In the genomic region with DNA sequence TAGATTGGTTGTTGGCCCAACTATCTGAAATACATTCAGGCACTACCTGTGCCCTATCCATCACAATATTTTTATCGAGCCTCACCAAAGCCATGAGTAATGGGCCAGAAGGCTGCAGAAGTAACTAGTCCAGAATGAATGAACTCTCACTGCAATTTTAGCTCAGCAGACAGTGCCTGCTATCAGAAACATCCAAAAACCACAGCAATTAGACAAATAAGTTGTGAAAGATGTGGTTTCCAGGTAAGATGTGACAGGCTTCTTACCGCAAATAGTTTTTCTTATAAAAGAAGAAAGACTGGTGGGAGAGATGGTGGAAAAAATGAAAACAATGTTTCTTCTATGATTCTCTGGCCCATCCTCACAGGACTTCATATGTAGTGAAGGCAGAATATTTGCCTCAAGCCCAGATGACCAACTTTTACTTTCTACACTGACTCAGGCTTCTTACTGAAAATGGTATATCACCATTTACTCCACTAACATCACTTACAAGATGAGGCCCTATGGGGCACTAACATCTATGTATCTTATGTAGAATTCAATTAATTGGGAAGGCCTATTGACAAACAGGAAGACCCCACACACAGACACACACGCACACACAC, we compare ENCODE assay signal across 18 cellular contexts. TPM values are rescaled to one million over a fixed set of nuclear protein-coding genes. Genes with fewer than 3 reads are reported as not detected.
DNase-seq lines count a peak whose midpoint lies in the region; ATAC-seq and TF ChIP-seq lines count a peak whose summit lies in the region.
"Had no signal": no experiment of that assay in that cellular context is flagged by ENCODE, and none has a peak within 500 bp of the region (broad histone marks: within the 10 kb centered on the region; RNA-seq: fewer than 3 reads in every experiment).

No MANE protein-coding gene starts in this region.

- ATAC-seq in activated CD8-positive, alpha-beta T cell treated with anti-CD3 and anti-CD28 coated beads for 36 hours: peak; percentile 78
- ATAC-seq: gastroesophageal sphincter had no signal

- intact Hi-C loops in activated CD8-positive, alpha-beta T cell treated with anti-CD3 and anti-CD28 coated beads for 36 hours (cut with micrococcal nuclease): no loop called here

- no peaks in the 10 kb centered on the region for H3K27me3 Mint-ChIP-seq in CD8-positive, alpha-beta memory T cell
- no peaks in the 10 kb centered on the region for H3K27me3 Mint-ChIP-seq in activated CD8-positive, alpha-beta T cell treated with anti-CD3 and anti-CD28 coated beads for 36 hours

- peaks cover 4 to 20% (median 12%) of the 10 kb centered on the region in 11 experiments; a peak in 9 of 22 replicates for H3K36me3 ChIP-seq in BLaER1 treated with 17β-estradiol and CSF1 and Interleukin-3, amounts not matched to agents 10 nM and 100 nM
- H3K36me3 ChIP-seq in CD8-positive, alpha-beta memory T cell (ENCODE audit: insufficient read depth, low read length): no peaks in the 10 kb centered on the region
- no peaks in the 10 kb centered on the region for H3K36me3 ChIP-seq in liver (ENCODE audit: control insufficient read depth in 4 of 4, insufficient read depth in 3 of 4, low read depth in 1 of 4, low read length in 3 of 4)
- H3K36me3 ChIP-seq in suprapubic skin: no peaks in the 10 kb centered on the region
- no peaks in the 10 kb centered on the region for H3K36me3 ChIP-seq in smooth muscle cell (ENCODE audit: low read depth)
- H3K36me3 ChIP-seq: adrenal gland, gastroesophageal sphincter, ovary had no signal

- H3K9me3 Mint-ChIP-seq in CD8-positive, alpha-beta memory T cell: no peaks in the 10 kb centered on the region
- no peaks in the 10 kb centered on the region for H3K9me3 Mint-ChIP-seq in activated CD8-positive, alpha-beta T cell treated with anti-CD3 and anti-CD28 coated beads for 36 hours

- H3K4me1 Mint-ChIP-seq in CD8-positive, alpha-beta memory T cell: peaks cover 65 to 86% (median 86%) of the 10 kb centered on the region in 3 donors
- H3K4me1 Mint-ChIP-seq in activated CD8-positive, alpha-beta T cell treated with anti-CD3 and anti-CD28 coated beads for 36 hours (ENCODE audit: low read depth): peaks cover 63% of the 10 kb centered on the region

- no peak for TF ChIP-seq CTCF in activated CD8-positive, alpha-beta T cell treated with anti-CD3 and anti-CD28 coated beads for 36 hours (IDR thresholded peaks at IDR 0.05)
- TF ChIP-seq CTCF in liver (IDR thresholded peaks at IDR 0.05; ENCODE audit: low read depth, low read length, missing input control) (no peak), suprapubic skin (IDR thresholded peaks at IDR 0.05) (no peak), smooth muscle cell (IDR thresholded peaks at IDR 0.05; ENCODE audit: borderline replicate concordance, insufficient read depth, poor library complexity, severe bottlenecking) (no peak)

- TF ChIP-seq POLR2A in suprapubic skin (IDR thresholded peaks at IDR 0.05): no peak

- H4K20me1 ChIP-seq in BLaER1 treated with 17β-estradiol and CSF1 and Interleukin-3, amounts not matched to agents 10 nM and 100 nM: peaks cover 0 to 37% (median 0%) of the 10 kb centered on the region in 11 experiments; a peak in 6 of 22 replicates
- peaks cover 86% of the 10 kb centered on the region for H4K20me1 ChIP-seq in smooth muscle cell (ENCODE audit: low read depth)

- POLR2A ChIA-PET in CD8-positive, alpha-beta memory T cell (lab: Charles Lee): interaction anchor here (0.6 to 1.0 kb wide), 5 partner anchors 11 to 88 kb away, joined by 3 to 5 read pairs (median 3); no protein-coding TSS in a partner anchor
- POLR2A ChIA-PET in activated CD8-positive, alpha-beta T cell treated with anti-CD3 and anti-CD28 coated beads for 36 hours (lab: Charles Lee): interaction anchor here (0.6 to 3.8 kb wide), 11 partner anchors 9 to 93 kb away, joined by 3 to 34 read pairs (median 5); partner anchors contain the start of genes LIG3 and RFFL

- peak overlapping the region in 6 of 11 experiments; percentile 4 to 39 (median 14); a peak in 7 of 22 replicates for H3K27ac ChIP-seq in BLaER1 treated with 17β-estradiol and CSF1 and Interleukin-3, amounts not matched to agents 10 nM and 100 nM
- H3K27ac ChIP-seq in CD8-positive, alpha-beta memory T cell (ENCODE audit: low read depth, low read length): no peak overlapping the region
- H3K27ac ChIP-seq in liver (ENCODE audit: low read depth in 1 of 2, low read length in 2 of 2): peak overlapping the region; percentile 40 to 60
- H3K27ac ChIP-seq in suprapubic skin: no peak overlapping the region
- no peak overlapping the region for H3K27ac ChIP-seq in smooth muscle cell (ENCODE audit: low read depth)
- H3K27ac ChIP-seq: adrenal gland, gastroesophageal sphincter, ovary, RWPE1, testis had no signal

- CTCF ChIA-PET in CD8-positive, alpha-beta memory T cell (lab: Charles Lee): interaction anchor here (0.9 to 3.5 kb wide), 5 partner anchors 9 to 75 kb away, joined by 3 to 25 read pairs (median 3); partner anchors contain the start of gene RFFL
- CTCF ChIA-PET in activated CD8-positive, alpha-beta T cell treated with anti-CD3 and anti-CD28 coated beads for 36 hours (lab: Charles Lee): interaction anchor here (1.0 to 1.9 kb wide), 5 partner anchors 10 to 74 kb away, joined by 3 to 9 read pairs (median 6); partner anchors contain the start of gene RFFL

- no peaks in the 10 kb centered on the region for H3F3A ChIP-seq in smooth muscle cell (ENCODE audit: low read depth)

- H3K4me2 ChIP-seq in BLaER1 treated with 17β-estradiol and CSF1 and Interleukin-3, amounts not matched to agents 10 nM and 100 nM: peak overlapping the region in 8 of 11 experiments; percentile 5 to 93 (median 46); a peak in 13 of 22 replicates
- H3K4me2 ChIP-seq in smooth muscle cell: no peak overlapping the region

- H3K4me3 Mint-ChIP-seq in CD8-positive, alpha-beta memory T cell: peak overlapping the region; percentile 3 to 86 (median 33)
- peak overlapping the region; percentile 5 for H3K4me3 Mint-ChIP-seq in activated CD8-positive, alpha-beta T cell treated with anti-CD3 and anti-CD28 coated beads for 36 hours

- WGBS in liver: 83% methylated on average over 3 of the region's 3 CpGs
- 89% methylated on average over 3 of the region's 3 CpGs for WGBS in suprapubic skin
- 85% methylated on average over 3 of the region's 3 CpGs for WGBS in smooth muscle cell (ENCODE audit: low lambda C conversion rate)

- DNase-seq in CD8-positive, alpha-beta memory T cell: peak in 2 of 5 donors; percentile 31 to 46
- DNase-seq in activated CD8-positive, alpha-beta T cell treated with anti-CD3 and anti-CD28 coated beads for 36 hours: peak; percentile 33
- no peak for DNase-seq in ureter (ENCODE audit: low spot score)
- DNase-seq in suprapubic skin (ENCODE audit: low spot score in 2 of 2): no peak
- DNase-seq in smooth muscle cell (lab: John Stamatoyannopoulos, UW; ENCODE audit: unreplicated experiment): no peak
- no peak for DNase-seq in NCI-H2171 (lab: John Stamatoyannopoulos, UW)
- DNase-seq: adrenal gland, DMS79 treated with DMSO at 0.1 percent for 48 hours, NCI-H187, NCI-H69, ovary, testis had no signal

- TF ChIP-seq EP300 in suprapubic skin (IDR thresholded peaks at IDR 0.05): no peak

- peaks cover 22 to 88% (median 74%) of the 10 kb centered on the region in 10 experiments for H3K4me1 ChIP-seq in BLaER1 treated with 17β-estradiol and CSF1 and Interleukin-3, amounts not matched to agents 10 nM and 100 nM
- H3K4me1 ChIP-seq in CD8-positive, alpha-beta memory T cell (ENCODE audit: insufficient read depth, low read length): peaks cover 66% of the 10 kb centered on the region
- H3K4me1 ChIP-seq in liver (ENCODE audit: control insufficient read depth in 4 of 4, insufficient read depth in 4 of 4, low read length in 3 of 4) (peaks cover 8 to 33% (median 26%) of the 10 kb centered on the region in 4 donors), suprapubic skin (no peaks in the 10 kb centered on the region), smooth muscle cell (ENCODE audit: low read depth) (no peaks in the 10 kb centered on the region)
- H3K4me1 ChIP-seq: testis had no signal

- H3K36me3 Mint-ChIP-seq in CD8-positive, alpha-beta memory T cell: peaks cover 0 to 18% (median 6%) of the 10 kb centered on the region in 3 donors
- H3K36me3 Mint-ChIP-seq in activated CD8-positive, alpha-beta T cell treated with anti-CD3 and anti-CD28 coated beads for 36 hours (ENCODE audit: low read depth): peaks cover 5% of the 10 kb centered on the region

- H3K4me3 ChIP-seq in BLaER1 treated with 17β-estradiol and CSF1 and Interleukin-3, amounts not matched to agents 10 nM and 100 nM: no peak overlapping the region
- H3K4me3 ChIP-seq in CD8-positive, alpha-beta memory T cell (ENCODE audit: low read length): peak overlapping the region; percentile 8
- no peak overlapping the region for H3K4me3 ChIP-seq in liver (ENCODE audit: low read depth in 1 of 3, low read length in 3 of 3)
- H3K4me3 ChIP-seq in suprapubic skin: no peak overlapping the region
- H3K4me3 ChIP-seq in smooth muscle cell: no peak overlapping the region
- H3K4me3 ChIP-seq: adrenal gland, gastroesophageal sphincter, ovary, skin epidermis, testis had no signal

- H2AFZ ChIP-seq in smooth muscle cell (ENCODE audit: low read depth): no peak overlapping the region

- no peak for TF ChIP-seq RAD21 in liver (IDR thresholded peaks at IDR 0.05)

- H3K9ac ChIP-seq in BLaER1 treated with 17β-estradiol and CSF1 and Interleukin-3, amounts not matched to agents 10 nM and 100 nM: no peak overlapping the region
- H3K9ac ChIP-seq in liver (ENCODE audit: low read depth in 1 of 2, low read length in 2 of 2): no peak overlapping the region
- no peak overlapping the region for H3K9ac ChIP-seq in smooth muscle cell (ENCODE audit: low read depth)

- H3K79me2 ChIP-seq in smooth muscle cell (ENCODE audit: low read depth): peaks cover 18% of the 10 kb centered on the region

- peak overlapping the region; percentile 57 to 89 (median 78) for H3K27ac Mint-ChIP-seq in CD8-positive, alpha-beta memory T cell
- H3K27ac Mint-ChIP-seq in activated CD8-positive, alpha-beta T cell treated with anti-CD3 and anti-CD28 coated beads for 36 hours: peak overlapping the region; percentile 85

- no peaks in the 10 kb centered on the region for H3K9me3 ChIP-seq in BLaER1 treated with 17β-estradiol and CSF1 and Interleukin-3, amounts not matched to agents 10 nM and 100 nM (replicated peaks in 1 of 11)
- H3K9me3 ChIP-seq in CD8-positive, alpha-beta memory T cell (ENCODE audit: low read length): no peaks in the 10 kb centered on the region
- H3K9me3 ChIP-seq in liver (ENCODE audit: control insufficient read depth in 4 of 4, low read length in 3 of 4) (no peaks in the 10 kb centered on the region), suprapubic skin (no peaks in the 10 kb centered on the region), smooth muscle cell (replicated peaks; ENCODE audit: low read depth) (no peaks in the 10 kb centered on the region)
- H3K9me3 ChIP-seq: adrenal gland, gastroesophageal sphincter, ovary, testis had no signal

- no peaks in the 10 kb centered on the region for H3K27me3 ChIP-seq in BLaER1 treated with 17β-estradiol and CSF1 and Interleukin-3, amounts not matched to agents 10 nM and 100 nM
- H3K27me3 ChIP-seq in CD8-positive, alpha-beta memory T cell (ENCODE audit: insufficient read depth, low read length, poor library complexity, severe bottlenecking): no peaks in the 10 kb centered on the region
- H3K27me3 ChIP-seq in liver (ENCODE audit: control insufficient read depth in 4 of 4, insufficient read depth in 4 of 4, low read length in 3 of 4): no peaks in the 10 kb centered on the region
- H3K27me3 ChIP-seq in suprapubic skin: no peaks in the 10 kb centered on the region
- H3K27me3 ChIP-seq in smooth muscle cell (ENCODE audit: low read depth): no peaks in the 10 kb centered on the region
- H3K27me3 ChIP-seq: adrenal gland, gastroesophageal sphincter, ovary, testis had no signal

RNA-seq across cellular contexts. Expression of gene RFFL, which starts 9.8 kb away (rescaled TPM):
- 10 to 100 TPM; 30.2 to 33.1 TPM for total RNA-seq in CD8-positive, alpha-beta memory T cell
- polyA plus RNA-seq in CD8-positive, alpha-beta memory T cell: 43.6 TPM
- 10 to 100 TPM; 11.3 to 12.0 TPM for total RNA-seq in activated CD8-positive, alpha-beta T cell treated with anti-CD3 and anti-CD28 coated beads for 36 hours
- total RNA-seq in liver (10 to 100 TPM; 24.0 to 28.0 TPM), ureter (40.1 TPM), suprapubic skin (10 to 100 TPM; 12.8 to 24.0 (median 16.6) TPM), smooth muscle cell (7.1 and 20.0 TPM in 2 replicates)
- polyA plus RNA-seq in liver (10 to 100 TPM; 15.9 to 20.0 TPM), smooth muscle cell (5.3 and 7.0 TPM in 2 replicates)

RNA-seq across cellular contexts. Expression of gene RAD51D, which starts 46.4 kb away (rescaled TPM):
- 10 to 100 TPM; 27.5 to 29.8 TPM for total RNA-seq in CD8-positive, alpha-beta memory T cell
- polyA plus RNA-seq in CD8-positive, alpha-beta memory T cell: 11.9 TPM
- 10 to 100 TPM; 32.4 to 36.2 TPM for total RNA-seq in activated CD8-positive, alpha-beta T cell treated with anti-CD3 and anti-CD28 coated beads for 36 hours
- total RNA-seq in liver (1 to 10 TPM; 3.8 to 6.1 TPM), ureter (13.1 TPM), suprapubic skin (1 to 10 TPM; 3.2 to 7.7 (median 6.4) TPM), smooth muscle cell (1.4 and 1.7 TPM in 2 replicates)
- polyA plus RNA-seq in liver (1 to 10 TPM; 3.4 to 3.6 TPM), smooth muscle cell (2.0 and 5.5 TPM in 2 replicates)

RNA-seq across cellular contexts. Expression of gene FNDC8, which starts 48.1 kb away (rescaled TPM):
- under 1 TPM; 0.15 to 0.16 TPM for total RNA-seq in CD8-positive, alpha-beta memory T cell
- not detected for polyA plus RNA-seq in CD8-positive, alpha-beta memory T cell
- total RNA-seq in activated CD8-positive, alpha-beta T cell treated with anti-CD3 and anti-CD28 coated beads for 36 hours: not detected
- total RNA-seq in liver (not detected), ureter (not detected), suprapubic skin (not detected), smooth muscle cell (not detected in 2 replicates)
- polyA plus RNA-seq in liver (not detected), smooth muscle cell (not detected in 2 replicates)
- total RNA-seq: adrenal gland, gastroesophageal sphincter, LHCN-M2, ovary had no signal
- polyA plus RNA-seq: adrenal gland, ovary had no signal

Comparison
In these comparisons a context has a peak if more than half of its experiments do, and no peak if none do; other contexts are left out.
1. H3K27ac ChIP-seq: peak in BLaER1 treated with 17β-estradiol and CSF1 and Interleukin-3, amounts not matched to agents 10 nM and 100 nM (6 of 11) and liver (2 of 2); none in CD8-positive, alpha-beta memory T cell (single experiment), suprapubic skin (single experiment) and smooth muscle cell (single experiment).